In the genomic region with DNA sequence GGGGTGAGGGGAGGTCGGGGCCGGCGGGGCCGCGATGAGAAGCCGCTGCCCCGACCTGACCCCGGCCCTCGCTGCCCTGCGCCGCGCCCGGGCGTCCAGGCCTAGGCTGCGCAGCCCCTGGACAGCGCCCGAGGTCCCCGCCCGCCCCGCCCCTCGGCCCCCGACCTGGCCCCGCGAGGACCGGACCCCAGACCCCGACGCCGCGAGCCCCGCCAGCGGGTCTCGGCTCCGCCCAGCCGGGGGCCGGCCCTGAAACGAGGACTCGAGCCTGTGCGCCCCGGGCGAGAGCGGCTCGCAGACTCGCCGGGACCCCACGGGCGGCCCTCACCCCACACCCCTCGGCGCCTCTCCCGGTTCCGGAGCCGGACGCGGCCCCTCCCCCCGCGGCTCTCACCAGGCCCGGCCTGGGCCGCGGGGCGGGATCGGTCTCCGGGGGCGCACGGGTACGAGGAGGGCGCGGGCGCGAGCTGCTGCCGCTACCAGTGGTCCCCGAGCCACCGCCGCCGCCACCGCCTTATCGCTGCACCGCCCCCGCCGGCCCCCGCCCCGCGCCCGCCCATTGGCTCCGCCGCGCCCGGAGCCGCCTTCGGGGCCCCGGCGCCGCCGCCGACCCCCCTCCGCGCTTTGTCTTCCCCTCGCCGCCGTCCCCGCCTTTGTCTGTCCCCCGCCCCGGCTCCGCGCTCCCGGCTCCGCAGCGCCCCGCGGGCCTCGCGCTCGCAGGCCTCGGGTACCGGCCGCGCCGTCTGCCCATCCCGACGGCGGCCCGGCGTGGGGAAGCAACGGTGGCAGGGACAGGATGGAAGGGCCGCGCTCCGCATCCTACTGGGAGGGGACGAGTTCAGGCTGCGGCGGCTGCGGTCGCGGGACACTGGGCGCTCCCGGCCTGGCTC, we compare ENCODE assay signal across 1 cellular context.
TF ChIP-seq lines count a peak whose summit lies in the region.

A gene (minus strand): TSS at position 488 of the 890 bp plus-strand sequence. CDS start 827 bp downstream, outside the sequence.

TF ChIP-seq in Ishikawa, 13 proteins besides CTCF, POLR2A, EP300 and RAD21 (continued from another document):
- TF ChIP-seq, protein P1, sequence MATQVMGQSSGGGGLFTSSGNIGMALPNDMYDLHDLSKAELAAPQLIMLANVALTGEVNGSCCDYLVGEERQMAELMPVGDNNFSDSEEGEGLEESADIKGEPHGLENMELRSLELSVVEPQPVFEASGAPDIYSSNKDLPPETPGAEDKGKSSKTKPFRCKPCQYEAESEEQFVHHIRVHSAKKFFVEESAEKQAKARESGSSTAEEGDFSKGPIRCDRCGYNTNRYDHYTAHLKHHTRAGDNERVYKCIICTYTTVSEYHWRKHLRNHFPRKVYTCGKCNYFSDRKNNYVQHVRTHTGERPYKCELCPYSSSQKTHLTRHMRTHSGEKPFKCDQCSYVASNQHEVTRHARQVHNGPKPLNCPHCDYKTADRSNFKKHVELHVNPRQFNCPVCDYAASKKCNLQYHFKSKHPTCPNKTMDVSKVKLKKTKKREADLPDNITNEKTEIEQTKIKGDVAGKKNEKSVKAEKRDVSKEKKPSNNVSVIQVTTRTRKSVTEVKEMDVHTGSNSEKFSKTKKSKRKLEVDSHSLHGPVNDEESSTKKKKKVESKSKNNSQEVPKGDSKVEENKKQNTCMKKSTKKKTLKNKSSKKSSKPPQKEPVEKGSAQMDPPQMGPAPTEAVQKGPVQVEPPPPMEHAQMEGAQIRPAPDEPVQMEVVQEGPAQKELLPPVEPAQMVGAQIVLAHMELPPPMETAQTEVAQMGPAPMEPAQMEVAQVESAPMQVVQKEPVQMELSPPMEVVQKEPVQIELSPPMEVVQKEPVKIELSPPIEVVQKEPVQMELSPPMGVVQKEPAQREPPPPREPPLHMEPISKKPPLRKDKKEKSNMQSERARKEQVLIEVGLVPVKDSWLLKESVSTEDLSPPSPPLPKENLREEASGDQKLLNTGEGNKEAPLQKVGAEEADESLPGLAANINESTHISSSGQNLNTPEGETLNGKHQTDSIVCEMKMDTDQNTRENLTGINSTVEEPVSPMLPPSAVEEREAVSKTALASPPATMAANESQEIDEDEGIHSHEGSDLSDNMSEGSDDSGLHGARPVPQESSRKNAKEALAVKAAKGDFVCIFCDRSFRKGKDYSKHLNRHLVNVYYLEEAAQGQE (IDR thresholded peaks at IDR 0.05; ENCODE audit: low read depth), result peak; percentile 57
- no peak for TF ChIP-seq FOXM1 (IDR thresholded peaks at IDR 0.05; ENCODE audit: borderline replicate concordance, low read depth)
- no peak for TF ChIP-seq CEBPB (IDR thresholded peaks at IDR 0.05)
- TF ChIP-seq TEAD4 (IDR thresholded peaks at IDR 0.05), result no peak
